ENCODE assay signal across 10 cellular contexts in the genomic region with DNA sequence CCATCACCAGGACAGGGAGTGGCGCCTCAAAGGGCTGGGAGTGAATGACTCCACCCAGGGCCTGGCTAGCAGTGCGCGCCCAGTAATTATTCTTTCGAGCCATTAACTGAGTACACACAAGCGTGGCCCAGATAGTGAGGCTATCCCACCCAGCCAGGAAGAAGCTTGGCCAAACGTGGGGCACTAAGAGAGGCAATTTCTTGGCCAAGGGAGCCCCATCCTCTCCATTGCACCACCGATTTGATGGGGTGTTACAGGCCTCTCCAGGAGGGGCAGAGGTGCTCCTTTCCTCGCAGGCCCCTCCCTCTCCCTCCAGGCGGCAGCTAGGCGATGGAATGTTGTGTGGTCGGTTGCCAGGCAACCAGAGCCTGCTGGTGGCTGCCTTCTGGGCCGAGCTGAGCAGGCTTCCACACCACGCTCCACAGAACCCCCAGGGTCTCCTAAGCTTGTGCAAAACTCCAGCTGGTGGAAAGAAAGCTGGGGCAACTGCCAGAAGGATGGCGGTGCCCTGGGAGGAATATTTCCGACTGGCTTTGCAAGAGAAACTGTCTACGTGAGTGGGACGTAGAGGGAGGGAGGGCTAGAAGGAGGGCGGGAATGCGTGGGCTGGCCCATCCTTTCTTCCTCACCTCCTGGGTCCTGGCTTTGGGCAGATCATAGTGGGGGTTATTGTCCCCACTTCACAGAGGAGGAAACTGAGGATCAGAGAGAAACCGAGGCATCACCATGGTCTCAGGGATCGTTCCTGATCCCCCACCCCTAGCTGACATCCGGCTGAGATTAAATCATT. TPM values are rescaled to one million over a fixed set of nuclear protein-coding genes. Genes with fewer than 3 reads are reported as not detected.
DNase-seq lines count a peak whose midpoint lies in the region; ATAC-seq and TF ChIP-seq lines count a peak whose summit lies in the region.
"Had no signal": no experiment of that assay in that cellular context is flagged by ENCODE, and none has a peak within 500 bp of the region (broad histone marks: within the 10 kb centered on the region; RNA-seq: fewer than 3 reads in every experiment).

Gene CFAP73, plus strand, starts transcription at position 364 of the 790 bp plus-strand sequence. Its CDS starts 134 bp downstream, at position 498.

- no peak for TF ChIP-seq CTCF in kidney epithelial cell (IDR thresholded peaks at IDR 0.05; ENCODE audit: insufficient read depth, low read length, poor library complexity, severe bottlenecking)
- TF ChIP-seq CTCF in upper lobe of right lung (IDR thresholded peaks at IDR 0.05) = no peak

- peaks cover 15% of the 10 kb centered on the region for H3K4me1 ChIP-seq in upper lobe of right lung

- no peaks in the 10 kb centered on the region for H3K9me3 ChIP-seq in upper lobe of right lung

- H3K4me3 ChIP-seq in kidney epithelial cell (ENCODE audit: low read depth, low read length) (no peak within 1 kb of the TSS), upper lobe of right lung (no peak within 1 kb of the TSS)

- DNase-seq in activated CD4-positive, alpha-beta T cell treated with anti-CD3 and anti-CD28 coated beads for 48 hours = peak; percentile 31
- DNase-seq in activated CD4-positive, alpha-beta T cell treated with anti-CD3 and anti-CD28 coated beads for 4 hours = no peak
- DNase-seq in NCI-H69 (lab: John Stamatoyannopoulos, UW) (peak; percentile 95), cerebellar cortex (ENCODE audit: low spot score) (peak; percentile 80), kidney epithelial cell (ENCODE audit: low read depth) (peak; percentile 88), upper lobe of right lung (peak; percentile 72)
- DNase-seq: activated B cell treated with CpG ODN at 0.5 μM for 24 hours had no signal

- intact Hi-C loops in upper lobe of right lung (cut with DNase I) = no loop called here

- peaks cover 24% of the 10 kb centered on the region for H3K27me3 ChIP-seq in kidney epithelial cell (ENCODE audit: control insufficient read depth, insufficient read depth, low read length)
- H3K27me3 ChIP-seq in upper lobe of right lung = peaks cover 47% of the 10 kb centered on the region

- H3K36me3 ChIP-seq in kidney epithelial cell (ENCODE audit: control insufficient read depth, insufficient read depth, low read length) (no peaks in the 10 kb centered on the region), upper lobe of right lung (no peaks in the 10 kb centered on the region)

- ATAC-seq in upper lobe of right lung (peak; percentile 52), GM18873 (IDR thresholded peaks at IDR 0.05; ENCODE audit: low FRiP score, unreplicated experiment) (no peak), HG02642 (IDR thresholded peaks at IDR 0.05; ENCODE audit: poor library complexity, unreplicated experiment) (no peak)
- ATAC-seq: CD8-positive, alpha-beta T cell had no signal

- no peak within 1 kb of the TSS for H3K27ac ChIP-seq in upper lobe of right lung

RNA-seq across cellular contexts. Expression of gene CFAP73, which starts in this region (rescaled TPM):
- total RNA-seq in kidney epithelial cell = not detected in 2 replicates
- total RNA-seq in upper lobe of right lung = not detected

Comparison
In these comparisons a context has a peak if more than half of its experiments do, and no peak if none do; other contexts are left out.
1. DNase-seq: peak in activated CD4-positive, alpha-beta T cell treated with anti-CD3 and anti-CD28 coated beads for 48 hours (single experiment), NCI-H69 (single experiment) and cerebellar cortex (single experiment); none in activated CD4-positive, alpha-beta T cell treated with anti-CD3 and anti-CD28 coated beads for 4 hours (0 of 2).
2. Peak in DNase-seq in kidney epithelial cell; RNA of the gene not detected or under 1 TPM.
3. Peak in DNase-seq and ATAC-seq in upper lobe of right lung; RNA of the gene not detected or under 1 TPM.